In the genomic region with DNA sequence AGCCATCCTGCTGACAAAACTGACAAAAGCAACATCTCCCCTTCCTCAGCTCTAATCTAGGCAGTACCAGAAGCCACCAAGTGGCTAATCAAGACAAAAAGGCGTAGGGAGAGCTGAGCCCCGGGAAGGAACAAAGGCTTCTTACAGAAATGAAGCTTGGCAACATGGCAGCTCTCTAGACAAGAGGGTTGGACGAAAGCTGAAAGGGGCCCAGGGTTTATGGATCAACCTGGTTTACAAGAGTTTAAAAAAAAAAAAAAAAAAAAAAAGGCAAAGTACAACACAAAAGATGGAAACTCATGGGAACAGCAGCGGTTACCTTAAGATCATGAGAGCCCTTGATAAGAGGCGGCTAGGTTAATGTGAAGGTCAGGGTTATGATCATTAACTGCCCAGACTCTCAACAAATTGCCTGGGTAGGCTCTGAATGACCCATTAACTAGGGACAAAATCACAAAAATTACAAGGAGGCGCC, we compare ENCODE assay signal across 1 cellular context.
TF ChIP-seq lines count a peak whose summit lies in the region.

No MANE protein-coding gene starts in this region.

TF ChIP-seq in H1, 55 proteins besides CTCF, POLR2A, EP300 and RAD21:
- no peak for TF ChIP-seq NANOG (IDR thresholded peaks at IDR 0.05; ENCODE audit: insufficient read depth, low read depth, low read length, poor library complexity, severe bottlenecking)
- no peak for TF ChIP-seq NRF1 (IDR thresholded peaks at IDR 0.05; ENCODE audit: low read depth, low read length)
- TF ChIP-seq SP4 (IDR thresholded peaks at IDR 0.05; ENCODE audit: low read length) = no peak
- TF ChIP-seq, protein P1, sequence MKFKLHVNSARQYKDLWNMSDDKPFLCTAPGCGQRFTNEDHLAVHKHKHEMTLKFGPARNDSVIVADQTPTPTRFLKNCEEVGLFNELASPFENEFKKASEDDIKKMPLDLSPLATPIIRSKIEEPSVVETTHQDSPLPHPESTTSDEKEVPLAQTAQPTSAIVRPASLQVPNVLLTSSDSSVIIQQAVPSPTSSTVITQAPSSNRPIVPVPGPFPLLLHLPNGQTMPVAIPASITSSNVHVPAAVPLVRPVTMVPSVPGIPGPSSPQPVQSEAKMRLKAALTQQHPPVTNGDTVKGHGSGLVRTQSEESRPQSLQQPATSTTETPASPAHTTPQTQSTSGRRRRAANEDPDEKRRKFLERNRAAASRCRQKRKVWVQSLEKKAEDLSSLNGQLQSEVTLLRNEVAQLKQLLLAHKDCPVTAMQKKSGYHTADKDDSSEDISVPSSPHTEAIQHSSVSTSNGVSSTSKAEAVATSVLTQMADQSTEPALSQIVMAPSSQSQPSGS (IDR thresholded peaks at IDR 0.05; ENCODE audit: low read length) = no peak
- TF ChIP-seq SP1 (IDR thresholded peaks at IDR 0.05; ENCODE audit: low read depth, low read length) = no peak
- TF ChIP-seq RBBP5 (IDR thresholded peaks at IDR 0.05; ENCODE audit: borderline replicate concordance, low read depth, low read length) = no peak
- no peak for TF ChIP-seq RFX5 (IDR thresholded peaks at IDR 0.05; ENCODE audit: borderline replicate concordance, low read depth, low read length)
- no peak for TF ChIP-seq JUN (IDR thresholded peaks at IDR 0.05; ENCODE audit: low read depth, low read length)
- TF ChIP-seq YY1 (IDR thresholded peaks at IDR 0.05; ENCODE audit: low read depth, low read length) = no peak
- no peak for TF ChIP-seq SIRT6 (IDR thresholded peaks at IDR 0.05; ENCODE audit: low read length)
- TF ChIP-seq, protein P2, sequence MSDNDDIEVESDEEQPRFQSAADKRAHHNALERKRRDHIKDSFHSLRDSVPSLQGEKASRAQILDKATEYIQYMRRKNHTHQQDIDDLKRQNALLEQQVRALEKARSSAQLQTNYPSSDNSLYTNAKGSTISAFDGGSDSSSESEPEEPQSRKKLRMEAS (IDR thresholded peaks at IDR 0.05) = no peak
- TF ChIP-seq GTF2F1 (IDR thresholded peaks at IDR 0.05; ENCODE audit: borderline replicate concordance, low read depth, low read length) = no peak
- no peak for TF ChIP-seq CHD2 (IDR thresholded peaks at IDR 0.05; ENCODE audit: low read length)
- no peak for TF ChIP-seq BRCA1 (IDR thresholded peaks at IDR 0.05; ENCODE audit: low read depth, low read length)
- TF ChIP-seq SIX5 (IDR thresholded peaks at IDR 0.05; ENCODE audit: low read depth, low read length) = no peak
- TF ChIP-seq RXRA (IDR thresholded peaks at IDR 0.05; ENCODE audit: insufficient read depth, low read depth, low read length) = no peak
- no peak for TF ChIP-seq CREB1 (IDR thresholded peaks at IDR 0.05)
